8 cellular contexts compared by ENCODE assay signal in the genomic region with DNA sequence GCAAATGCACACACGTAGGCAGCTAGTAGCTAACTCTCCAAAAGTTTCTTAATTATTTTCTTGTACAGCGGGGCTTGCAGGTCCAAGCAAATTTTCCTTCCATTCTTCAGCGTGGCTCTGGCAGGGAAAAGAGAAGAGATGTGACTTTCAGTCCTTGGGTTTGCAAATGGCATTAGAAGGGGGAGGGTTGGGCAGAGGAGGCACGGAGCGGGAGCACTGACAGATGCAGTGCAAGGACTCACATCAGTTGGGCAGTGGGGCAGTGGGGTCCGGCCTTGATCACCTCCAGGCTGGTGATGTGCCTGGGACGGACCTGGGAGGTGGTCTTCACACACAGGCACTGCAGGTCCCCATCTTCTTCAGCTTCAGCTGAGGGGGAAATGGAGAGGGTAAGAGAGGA. TPM values are rescaled to one million over a fixed set of nuclear protein-coding genes. Genes with fewer than 3 reads are reported as not detected.
"Had no signal": no experiment of that assay in that cellular context is flagged by ENCODE, and none has a peak within 500 bp of the region (broad histone marks: within the 10 kb centered on the region; RNA-seq: fewer than 3 reads in every experiment).

No MANE protein-coding gene starts in this region.

RNA-seq across cellular contexts. Expression of a gene that starts 0.7 kb away (rescaled TPM):
- total RNA-seq: activated CD4-positive, alpha-beta memory T cell treated with anti-CD3 and anti-CD28 coated beads, Interleukin-2, amount 10 ng/mL, durations not matched to agents 7 days and 5 days; activated CD8-positive, alpha-beta memory T cell treated with anti-CD3 and anti-CD28 coated beads, Interleukin-2, amount 10 ng/mL, durations not matched to agents 7 days and 5 days; body of pancreas; breast epithelium; LHCN-M2; PC-9; Right ventricle myocardium superior had no signal

RNA-seq across cellular contexts. Expression of a gene that starts 6.8 kb away (rescaled TPM):
- total RNA-seq: activated CD4-positive, alpha-beta memory T cell treated with anti-CD3 and anti-CD28 coated beads, Interleukin-2, amount 10 ng/mL, durations not matched to agents 7 days and 5 days; activated CD8-positive, alpha-beta memory T cell treated with anti-CD3 and anti-CD28 coated beads, Interleukin-2, amount 10 ng/mL, durations not matched to agents 7 days and 5 days; ascending aorta; body of pancreas; LHCN-M2; PC-9 had no signal

RNA-seq across cellular contexts. Expression of a gene that starts 17.3 kb away (rescaled TPM):
- total RNA-seq: activated CD4-positive, alpha-beta memory T cell treated with anti-CD3 and anti-CD28 coated beads, Interleukin-2, amount 10 ng/mL, durations not matched to agents 7 days and 5 days; activated CD8-positive, alpha-beta memory T cell treated with anti-CD3 and anti-CD28 coated beads, Interleukin-2, amount 10 ng/mL, durations not matched to agents 7 days and 5 days; ascending aorta; body of pancreas; LHCN-M2; PC-9 had no signal

RNA-seq across cellular contexts. Expression of a gene that starts 57.3 kb away (rescaled TPM):
- total RNA-seq: activated CD4-positive, alpha-beta memory T cell treated with anti-CD3 and anti-CD28 coated beads, Interleukin-2, amount 10 ng/mL, durations not matched to agents 7 days and 5 days; activated CD8-positive, alpha-beta memory T cell treated with anti-CD3 and anti-CD28 coated beads, Interleukin-2, amount 10 ng/mL, durations not matched to agents 7 days and 5 days; ascending aorta; PC-9 had no signal
